Comparison of ENCODE assay signal across 9 cellular contexts in genomic region chr9:91047993-91048607, GRCh38.
DNase-seq lines count a peak whose midpoint lies in the region; ATAC-seq lines count a peak whose summit lies in the region.
"Had no signal": no experiment of that assay in that cellular context is flagged by ENCODE, and none has a peak within 500 bp of the region (broad histone marks: within the 10 kb centered on the region; RNA-seq: fewer than 3 reads in every experiment).

No MANE protein-coding gene starts in this region.

- no peaks in the 10 kb centered on the region for H3K9me3 Mint-ChIP-seq in activated CD4-positive, alpha-beta memory T cell treated with anti-CD3 and anti-CD28 coated beads for 36 hours

- no peak overlapping the region for H3K4me3 Mint-ChIP-seq in activated CD4-positive, alpha-beta memory T cell treated with anti-CD3 and anti-CD28 coated beads for 36 hours

- ATAC-seq in stimulated activated naive CD8-positive, alpha-beta T cell treated with anti-CD3 and anti-CD28 coated beads, Interleukin-15, Interleukin-2, amounts not matched to agents 100 U/mL and 50 U/mL, for 24 hours = peak; percentile 84
- ATAC-seq in GM18909 (IDR thresholded peaks at IDR 0.05; ENCODE audit: poor library complexity, unreplicated experiment) (no peak), GM19324 (IDR thresholded peaks at IDR 0.05; ENCODE audit: low FRiP score, unreplicated experiment) (no peak)

- peak overlapping the region; percentile 83 for H3K27ac Mint-ChIP-seq in activated CD4-positive, alpha-beta memory T cell treated with anti-CD3 and anti-CD28 coated beads for 36 hours

- CTCF ChIA-PET in activated CD4-positive, alpha-beta memory T cell treated with anti-CD3 and anti-CD28 coated beads for 36 hours (lab: Charles Lee) = no interaction called here

- H3K27me3 Mint-ChIP-seq in activated CD4-positive, alpha-beta memory T cell treated with anti-CD3 and anti-CD28 coated beads for 36 hours = peaks cover 40% of the 10 kb centered on the region

- POLR2A ChIA-PET in activated CD4-positive, alpha-beta memory T cell treated with anti-CD3 and anti-CD28 coated beads for 36 hours (lab: Charles Lee) = interaction anchor here (1.0 to 1.1 kb wide), 2 partner anchors 99 to 160 kb away, joined by 3 read pairs; no protein-coding TSS in a partner anchor

- H3K4me1 Mint-ChIP-seq in activated CD4-positive, alpha-beta memory T cell treated with anti-CD3 and anti-CD28 coated beads for 36 hours (ENCODE audit: low read depth) = peaks cover 58% of the 10 kb centered on the region

- H3K36me3 Mint-ChIP-seq in activated CD4-positive, alpha-beta memory T cell treated with anti-CD3 and anti-CD28 coated beads for 36 hours = no peaks in the 10 kb centered on the region

- DNase-seq in activated T-cell treated with anti-CD3 and anti-CD28 coated beads for 24 hours (ENCODE audit: low read depth) (peak; percentile 35), fibroblast of peridontal ligament (ENCODE audit: extremely low read depth) (peak; percentile 76), hippocampal formation (lab: John Stamatoyannopoulos, UW) (no peak)
- DNase-seq in activated T-cell treated with anti-CD3 and anti-CD28 coated beads, Interleukin-2, amount 50 U/mL, for 1 hour = no peak
- DNase-seq in activated CD4-positive, alpha-beta memory T cell treated with anti-CD3 and anti-CD28 coated beads for 36 hours = peak; percentile 73
- peak; percentile 53 for DNase-seq in stimulated activated naive CD8-positive, alpha-beta T cell treated with anti-CD3 and anti-CD28 coated beads, Interleukin-15, Interleukin-2, amounts not matched to agents 100 U/mL and 50 U/mL, for 24 hours
- DNase-seq: dorsolateral prefrontal cortex had no signal

- intact Hi-C loops in activated CD4-positive, alpha-beta memory T cell treated with anti-CD3 and anti-CD28 coated beads for 36 hours (cut with micrococcal nuclease) = loop anchor here (1.0 to 2.0 kb wide), 9 partner anchors 11 to 371 kb away; no protein-coding TSS in a partner anchor

Comparison
In these comparisons a context has a peak if more than half of its experiments do, and no peak if none do; other contexts are left out.
1. DNase-seq: peak in activated T-cell treated with anti-CD3 and anti-CD28 coated beads for 24 hours (single experiment), activated CD4-positive, alpha-beta memory T cell treated with anti-CD3 and anti-CD28 coated beads for 36 hours (single experiment), fibroblast of peridontal ligament (single experiment) and stimulated activated naive CD8-positive, alpha-beta T cell treated with anti-CD3 and anti-CD28 coated beads, Interleukin-15, Interleukin-2, amounts not matched to agents 100 U/mL and 50 U/mL, for 24 hours (single experiment); none in activated T-cell treated with anti-CD3 and anti-CD28 coated beads, Interleukin-2, amount 50 U/mL, for 1 hour (single experiment) and hippocampal formation (0 of 2).